8 cellular contexts compared by ENCODE assay signal in genomic region chr13:43085545-43085944, GRCh38.
DNase-seq lines count a peak whose midpoint lies in the region; ATAC-seq and TF ChIP-seq lines count a peak whose summit lies in the region.

No MANE protein-coding gene starts in this region.

- no peak overlapping the region for H3K27ac ChIP-seq in CD8-positive, alpha-beta T cell (ENCODE audit: low read depth, low read length)

- H3K9me3 ChIP-seq in CD8-positive, alpha-beta T cell (ENCODE audit: low read length): no peaks in the 10 kb centered on the region
- peaks cover 3% of the 10 kb centered on the region for H3K9me3 ChIP-seq in adipocyte (ENCODE audit: control insufficient read depth, low read length)

- no peak for DNase-seq in CD8-positive, alpha-beta T cell
- DNase-seq in KBM-7: peak; percentile 38
- peak; percentile 80 for DNase-seq in adipocyte (ENCODE audit: low read depth)
- DNase-seq in left lobe of liver (ENCODE audit: low spot score): no peak
- DNase-seq in stimulated activated CD4-positive, alpha-beta T cell treated with anti-CD3 and anti-CD28 coated beads, Interleukin-4, amount 100 ng/mL, for 1 hour: no peak

- no peaks in the 10 kb centered on the region for H3K36me3 ChIP-seq in CD8-positive, alpha-beta T cell (ENCODE audit: insufficient read depth, low read length)
- H3K36me3 ChIP-seq in adipocyte (ENCODE audit: control insufficient read depth, insufficient read depth, low read length, severe bottlenecking): peaks cover 12% of the 10 kb centered on the region

- peaks cover 4% of the 10 kb centered on the region for H3K9me3 Mint-ChIP-seq in CD8-positive, alpha-beta T cell
- H3K9me3 Mint-ChIP-seq in activated T-helper 17 cell treated with anti-CD3 and anti-CD28 coated beads, Interleukin-2, amount 50 U/mL, for 72 hours: no peaks in the 10 kb centered on the region

- no peak overlapping the region for H3K27ac Mint-ChIP-seq in CD8-positive, alpha-beta T cell
- no peak overlapping the region for H3K27ac Mint-ChIP-seq in activated T-helper 17 cell treated with anti-CD3 and anti-CD28 coated beads, Interleukin-2, amount 50 U/mL, for 72 hours

- no peak for ATAC-seq in CD8-positive, alpha-beta T cell
- ATAC-seq in left lobe of liver (peak; percentile 63), GM18519 (IDR thresholded peaks at IDR 0.05; ENCODE audit: low FRiP score, unreplicated experiment) (no peak), GM19452 (IDR thresholded peaks at IDR 0.05; ENCODE audit: unreplicated experiment) (no peak)
- no peak for ATAC-seq in activated T-helper 17 cell treated with anti-CD3 and anti-CD28 coated beads, Interleukin-2, amount 50 U/mL, for 72 hours (replicated peaks)

- no peak overlapping the region for H3K9ac ChIP-seq in adipocyte (ENCODE audit: low read length)

- H3K27me3 Mint-ChIP-seq in CD8-positive, alpha-beta T cell (ENCODE audit: low read depth): no peaks in the 10 kb centered on the region
- no peaks in the 10 kb centered on the region for H3K27me3 Mint-ChIP-seq in activated T-helper 17 cell treated with anti-CD3 and anti-CD28 coated beads, Interleukin-2, amount 50 U/mL, for 72 hours

- H3K4me3 Mint-ChIP-seq in CD8-positive, alpha-beta T cell: no peak overlapping the region
- no peak overlapping the region for H3K4me3 Mint-ChIP-seq in activated T-helper 17 cell treated with anti-CD3 and anti-CD28 coated beads, Interleukin-2, amount 50 U/mL, for 72 hours

- POLR2A ChIA-PET in CD8-positive, alpha-beta T cell (lab: Charles Lee): interaction anchor here (1.7 kb wide), 1 partner anchor 93 kb away, joined by 6 read pairs; the partner anchor contains the start of gene EPSTI1

- H3K4me1 ChIP-seq in CD8-positive, alpha-beta T cell (ENCODE audit: insufficient read depth, low read length): no peaks in the 10 kb centered on the region
- peaks cover 12% of the 10 kb centered on the region for H3K4me1 ChIP-seq in adipocyte (ENCODE audit: control insufficient read depth, insufficient read depth, low read length)

- H3K36me3 Mint-ChIP-seq in CD8-positive, alpha-beta T cell: peaks cover 40% of the 10 kb centered on the region
- peaks cover 55% of the 10 kb centered on the region for H3K36me3 Mint-ChIP-seq in activated T-helper 17 cell treated with anti-CD3 and anti-CD28 coated beads, Interleukin-2, amount 50 U/mL, for 72 hours (ENCODE audit: low read depth)

- no peaks in the 10 kb centered on the region for H3K27me3 ChIP-seq in CD8-positive, alpha-beta T cell (ENCODE audit: insufficient read depth, low read length)
- no peaks in the 10 kb centered on the region for H3K27me3 ChIP-seq in adipocyte (replicated peaks; ENCODE audit: control insufficient read depth, insufficient read depth, low read length)

- intact Hi-C loops in CD8-positive, alpha-beta T cell (cut with DNase I, micrococcal nuclease): loop anchor here (2.0 to 10.0 kb wide), 5 partner anchors 113 to 1349 kb away; no protein-coding TSS in a partner anchor

- H3K4me1 Mint-ChIP-seq in CD8-positive, alpha-beta T cell (ENCODE audit: low read depth): peaks cover 14% of the 10 kb centered on the region
- H3K4me1 Mint-ChIP-seq in activated T-helper 17 cell treated with anti-CD3 and anti-CD28 coated beads, Interleukin-2, amount 50 U/mL, for 72 hours: peaks cover 5% of the 10 kb centered on the region

- TF ChIP-seq CTCF in CD8-positive, alpha-beta T cell (IDR thresholded peaks at IDR 0.05): peak; percentile 83

- no peak overlapping the region for H3K4me3 ChIP-seq in CD8-positive, alpha-beta T cell (ENCODE audit: low read depth, low read length)
- H3K4me3 ChIP-seq in adipocyte (ENCODE audit: low read length): no peak overlapping the region

- in situ Hi-C loops in KBM-7 (cut with MboI; ENCODE audit: low pct_unique_long_range_greater_than_20kb, low sequenced_read_pairs): no loop called here

- CTCF ChIA-PET in CD8-positive, alpha-beta T cell (lab: Charles Lee): interaction anchor here (0.9 to 3.2 kb wide), 6 partner anchors 12 to 116 kb away, joined by 3 to 16 read pairs (median 4); no protein-coding TSS in a partner anchor

Comparison
In these comparisons a context has a peak if more than half of its experiments do, and no peak if none do; other contexts are left out.
1. DNase-seq: peak in KBM-7 (single experiment) and adipocyte (single experiment); none in CD8-positive, alpha-beta T cell (0 of 7), left lobe of liver (single experiment) and stimulated activated CD4-positive, alpha-beta T cell treated with anti-CD3 and anti-CD28 coated beads, Interleukin-4, amount 100 ng/mL, for 1 hour (single experiment).